ENCODE assay signal across 15 cellular contexts in genomic region chr18:23541349-23542093, GRCh38. TPM values are rescaled to one million over a fixed set of nuclear protein-coding genes. Genes with fewer than 3 reads are reported as not detected.
DNase-seq lines count a peak whose midpoint lies in the region; ATAC-seq and TF ChIP-seq lines count a peak whose summit lies in the region.
"Had no signal": no experiment of that assay in that cellular context is flagged by ENCODE, and none has a peak within 500 bp of the region (broad histone marks: within the 10 kb centered on the region; RNA-seq: fewer than 3 reads in every experiment).

No MANE protein-coding gene starts in this region.

- WGBS in adrenal gland, 4 donors = 83 to 89% (median 86%) methylated on average over 9 of the region's 9 CpGs

- ATAC-seq in CD8-positive, alpha-beta T cell = no peak
- ATAC-seq in natural killer cell = peak in 1 of 3 donors; percentile 32
- no peak for ATAC-seq in GM21515 (IDR thresholded peaks at IDR 0.05; ENCODE audit: unreplicated experiment)
- no peak for ATAC-seq in lower lobe of right lung
- ATAC-seq: left colon had no signal

- no peaks in the 10 kb centered on the region for H3K27me3 Mint-ChIP-seq in CD8-positive, alpha-beta T cell (ENCODE audit: low read depth)
- no peaks in the 10 kb centered on the region for H3K27me3 Mint-ChIP-seq in natural killer cell (ENCODE audit: low read depth in 2 of 2)
- H3K27me3 Mint-ChIP-seq: brain had no signal

- H3K27ac ChIP-seq in CD8-positive, alpha-beta T cell (ENCODE audit: low read depth, low read length) = no peak overlapping the region
- H3K27ac ChIP-seq in adrenal gland (peak overlapping the region in 4 of 5 donors; percentile 16 to 42 (median 30)), lower lobe of right lung (no peak overlapping the region)

- intact Hi-C loops in CD8-positive, alpha-beta T cell (cut with DNase I, micrococcal nuclease) = no loop called here
- intact Hi-C loops in adrenal gland (cut with DNase I) (no loop called here), natural killer cell (cut with micrococcal nuclease) (no loop called here), lower lobe of right lung (cut with DNase I) (no loop called here)

- CTCF ChIA-PET in CD8-positive, alpha-beta T cell (lab: Charles Lee) = interaction anchor here (1.0 to 1.2 kb wide), 4 partner anchors 20 to 46 kb away, joined by 3 to 4 read pairs (median 3); no protein-coding TSS in a partner anchor

- H3K36me3 Mint-ChIP-seq in CD8-positive, alpha-beta T cell = peaks cover 87% of the 10 kb centered on the region
- H3K36me3 Mint-ChIP-seq in natural killer cell = peaks cover 41% of the 10 kb centered on the region

- DNase-seq in CD8-positive, alpha-beta T cell = no peak
- peak; percentile 47 for DNase-seq in Jurkat, Clone E6-1 (ENCODE audit: low read depth, low spot score)
- DNase-seq in adrenal gland (peak in 1 of 7 donors; percentile 10), natural killer cell (no peak), iPS-NIHi11 (ENCODE audit: low spot score) (no peak), lower lobe of right lung (no peak)
- DNase-seq: activated CD8-positive, alpha-beta memory T cell treated with anti-CD3 and anti-CD28 coated beads, Interleukin-2, amount 50 U/mL, for 48 hours; COR-L47; glutamatergic neuron; left colon; NCI-H2081; stimulated activated CD4-positive, alpha-beta T cell treated with anti-CD3 and anti-CD28 coated beads, Interleukin-2, amount 100 ng/mL, for 48 hours had no signal

- POLR2A ChIA-PET in CD8-positive, alpha-beta T cell (lab: Charles Lee) = interaction anchor here (0.6 kb wide), 1 partner anchor 559 kb away, joined by 3 read pairs; no protein-coding TSS in a partner anchor

- TF ChIP-seq POLR2A in adrenal gland (IDR thresholded peaks at IDR 0.05) = no peak

- H3K4me1 ChIP-seq in CD8-positive, alpha-beta T cell (ENCODE audit: insufficient read depth, low read length) = peaks cover 14% of the 10 kb centered on the region
- H3K4me1 ChIP-seq in adrenal gland (replicated peaks in 1 of 2) (peaks cover 10 to 20% of the 10 kb centered on the region in 2 donors), lower lobe of right lung (peaks cover 15% of the 10 kb centered on the region)

- H3K4me1 Mint-ChIP-seq in CD8-positive, alpha-beta T cell (ENCODE audit: low read depth) = peaks cover 32% of the 10 kb centered on the region
- H3K4me1 Mint-ChIP-seq in natural killer cell = peaks cover 31 to 34% of the 10 kb centered on the region in 2 donors
- H3K4me1 Mint-ChIP-seq: brain had no signal

- no peaks in the 10 kb centered on the region for H3K27me3 ChIP-seq in CD8-positive, alpha-beta T cell (ENCODE audit: insufficient read depth, low read length)
- H3K27me3 ChIP-seq in adrenal gland (no peaks in the 10 kb centered on the region), lower lobe of right lung (ENCODE audit: low read depth) (no peaks in the 10 kb centered on the region)

- no peaks in the 10 kb centered on the region for H3K9me3 Mint-ChIP-seq in CD8-positive, alpha-beta T cell
- no peaks in the 10 kb centered on the region for H3K9me3 Mint-ChIP-seq in natural killer cell
- H3K9me3 Mint-ChIP-seq: brain, nephron had no signal

- H3K4me3 Mint-ChIP-seq in CD8-positive, alpha-beta T cell = peak overlapping the region; percentile 49
- peak overlapping the region; percentile 53 for H3K4me3 Mint-ChIP-seq in natural killer cell
- H3K4me3 Mint-ChIP-seq: brain, nephron had no signal

- H3K4me3 ChIP-seq in CD8-positive, alpha-beta T cell (ENCODE audit: low read depth, low read length) = no peak overlapping the region
- peak overlapping the region; percentile 28 for H3K4me3 ChIP-seq in Jurkat, Clone E6-1 (ENCODE audit: low read length)
- H3K4me3 ChIP-seq in adrenal gland (no peak overlapping the region), lower lobe of right lung (no peak overlapping the region)

- no peak for TF ChIP-seq CTCF in CD8-positive, alpha-beta T cell (IDR thresholded peaks at IDR 0.05)
- no peak for TF ChIP-seq CTCF in adrenal gland (IDR thresholded peaks at IDR 0.05)
- no peak for TF ChIP-seq CTCF in natural killer cell (IDR thresholded peaks at IDR 0.05)
- no peak for TF ChIP-seq CTCF in lower lobe of right lung (IDR thresholded peaks at IDR 0.05)

- no peaks in the 10 kb centered on the region for H3K9me3 ChIP-seq in CD8-positive, alpha-beta T cell (ENCODE audit: low read length)
- H3K9me3 ChIP-seq in adrenal gland (replicated peaks in 1 of 3) = no peaks in the 10 kb centered on the region
- no peaks in the 10 kb centered on the region for H3K9me3 ChIP-seq in lower lobe of right lung

- H3K36me3 ChIP-seq in CD8-positive, alpha-beta T cell (ENCODE audit: insufficient read depth, low read length) = peaks cover 46% of the 10 kb centered on the region
- peaks cover 0 to 92% of the 10 kb centered on the region in 2 donors for H3K36me3 ChIP-seq in adrenal gland (replicated peaks in 1 of 2)
- H3K36me3 ChIP-seq in lower lobe of right lung = peaks cover 100% of the 10 kb centered on the region

- peak overlapping the region; percentile 75 for H3K27ac Mint-ChIP-seq in CD8-positive, alpha-beta T cell
- peak overlapping the region; percentile 84 to 87 for H3K27ac Mint-ChIP-seq in natural killer cell
- H3K27ac Mint-ChIP-seq: nephron had no signal

RNA-seq across cellular contexts. Expression of gene RMC1, which starts 38.2 kb away (rescaled TPM):
- 10 to 100 TPM; 59.8 to 62.2 TPM for total RNA-seq in CD8-positive, alpha-beta T cell
- 48.9 TPM for polyA plus RNA-seq in Jurkat, Clone E6-1 (2012; ENCODE audit: insufficient read depth, insufficient read length)
- total RNA-seq in adrenal gland = 10 to 100 TPM; 10.2 to 40.4 (median 23.0) TPM
- polyA plus RNA-seq in adrenal gland = 10 to 100 TPM; 25.2 to 61.7 (median 58.6) TPM
- 10 to 100 TPM; 71.1 to 84.4 (median 77.2) TPM for total RNA-seq in natural killer cell
- 34.2 TPM for total RNA-seq in lower lobe of right lung

RNA-seq across cellular contexts. Expression of gene NPC1, which starts 44.8 kb away (rescaled TPM):
- 10 to 100 TPM; 37.3 to 38.9 TPM for total RNA-seq in CD8-positive, alpha-beta T cell
- polyA plus RNA-seq in Jurkat, Clone E6-1 (2012; ENCODE audit: insufficient read depth, insufficient read length) = 17.5 TPM
- total RNA-seq in adrenal gland (1,000 to 10,000 TPM in 1 of 8 donors, 100 to 1,000 TPM in 5, 10 to 100 TPM in 2; 93.6 to 1,631 (median 117) TPM), natural killer cell (100 to 1,000 TPM; 143 to 203 (median 173) TPM), lower lobe of right lung (114 TPM)
- polyA plus RNA-seq in adrenal gland = 100 to 1,000 TPM in 1 of 3 donors, 10 to 100 TPM in 2; 38.3 to 361 (median 71.3) TPM

Comparison
In these comparisons a context has a peak if more than half of its experiments do, and no peak if none do; other contexts are left out.
1. H3K27ac ChIP-seq: peak in adrenal gland (4 of 5); none in CD8-positive, alpha-beta T cell (single experiment) and lower lobe of right lung (single experiment).